22 cellular contexts compared by ENCODE assay signal in the genomic region with DNA sequence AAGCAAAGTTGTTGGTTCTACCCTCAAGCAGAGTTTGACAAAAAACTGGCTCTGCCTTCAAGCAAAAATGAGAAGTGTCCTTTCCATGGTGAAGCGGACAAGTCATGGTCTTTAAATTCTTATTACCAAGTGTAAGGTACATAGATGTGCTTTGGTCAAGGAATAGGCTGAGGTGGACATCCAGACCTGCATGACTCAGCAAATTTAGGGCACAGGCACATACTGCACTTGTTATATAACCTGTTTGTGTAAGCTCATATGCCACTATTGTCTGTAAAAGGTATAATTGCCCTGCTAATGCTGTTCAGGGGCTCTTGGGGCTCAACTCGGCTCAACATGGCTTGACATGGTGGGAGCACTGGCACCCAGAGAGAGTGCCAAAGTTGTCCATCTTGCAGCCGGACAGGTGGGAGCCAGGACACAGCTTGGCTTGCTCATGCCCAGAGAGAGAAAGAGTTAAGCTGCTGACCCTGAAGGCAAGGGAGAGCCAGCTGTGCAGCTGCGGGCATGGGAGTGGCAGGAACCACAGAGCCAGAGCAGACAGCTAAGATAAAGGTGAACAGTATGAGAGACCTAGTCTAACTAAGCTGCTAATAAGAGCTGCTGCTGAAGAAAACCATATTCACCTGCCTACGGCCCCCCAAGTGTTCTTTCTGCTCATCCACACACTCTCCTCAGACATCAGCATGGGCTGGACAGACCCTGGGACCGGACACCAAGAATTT.
"Had no signal": no experiment of that assay in that cellular context is flagged by ENCODE, and none has a peak within 500 bp of the region (broad histone marks: within the 10 kb centered on the region; RNA-seq: fewer than 3 reads in every experiment).

No MANE protein-coding gene starts in this region.

- H3K36me3 ChIP-seq: ovary had no signal

- DNase-seq: activated CD4-positive, alpha-beta T cell treated with anti-CD3 and anti-CD28 coated beads, Interleukin-2, amount 10 ng/mL, durations not matched to agents 7 days and 5 days; activated CD8-positive, alpha-beta T cell treated with anti-CD3 and anti-CD28 coated beads, Interleukin-2, amount 10 ng/mL, durations not matched to agents 7 days and 5 days; activated naive CD4-positive, alpha-beta T cell; activated T-cell treated with anti-CD3 and anti-CD28 coated beads, Interleukin-2, amount 50 U/mL, for 1 hour; adrenal gland; central memory CD4-positive, alpha-beta T cell; effector memory CD4-positive, alpha-beta T cell; foreskin keratinocyte; kidney; natural killer cell; ovary; right cardiac atrium; stimulated activated CD4-positive, alpha-beta T cell treated with anti-CD3 and anti-CD28 coated beads, Interleukin-12 subunit alpha, Interleukin-12 subunit beta, amount 100 ng/mL, for 4 hours; stimulated activated CD4-positive, alpha-beta T cell treated with anti-CD3 and anti-CD28 coated beads, Interleukin-4, amount 100 ng/mL, for 4 hours; stimulated activated naive CD8-positive, alpha-beta T cell treated with anti-CD3 and anti-CD28 coated beads, Interleukin-15, Interleukin-2, amounts not matched to agents 100 U/mL and 50 U/mL, for 24 hours had no signal

- H3K9me3 ChIP-seq: adrenal gland, ascending aorta, ovary, upper lobe of left lung had no signal

- H3K4me3 ChIP-seq: adrenal gland, ascending aorta, ovary, upper lobe of left lung had no signal

- H3K4me1 ChIP-seq: adrenal gland, ascending aorta, foreskin keratinocyte had no signal

- H3K4me1 Mint-ChIP-seq: activated T-helper 17 cell treated with anti-CD3 and anti-CD28 coated beads, Interleukin-2, amount 50 U/mL, for 72 hours had no signal

- H3K27me3 Mint-ChIP-seq: activated CD4-positive, alpha-beta T cell treated with anti-CD3 and anti-CD28 coated beads, Interleukin-2, amount 10 ng/mL, durations not matched to agents 7 days and 5 days; activated naive CD8-positive, alpha-beta T cell; activated T-helper 17 cell treated with anti-CD3 and anti-CD28 coated beads, Interleukin-2, amount 50 U/mL, for 72 hours had no signal

- H3K9me3 Mint-ChIP-seq: activated T-helper 17 cell treated with anti-CD3 and anti-CD28 coated beads, Interleukin-2, amount 50 U/mL, for 72 hours; natural killer cell had no signal

- H3K27ac Mint-ChIP-seq: activated CD4-positive, alpha-beta T cell treated with anti-CD3 and anti-CD28 coated beads, Interleukin-2, amount 10 ng/mL, durations not matched to agents 7 days and 5 days; activated CD8-positive, alpha-beta T cell treated with anti-CD3 and anti-CD28 coated beads, Interleukin-2, amount 10 ng/mL, durations not matched to agents 7 days and 5 days; activated naive CD8-positive, alpha-beta T cell; activated T-helper 17 cell treated with anti-CD3 and anti-CD28 coated beads, Interleukin-2, amount 50 U/mL, for 72 hours; natural killer cell; T-helper 2 cell treated with Interferon-gamma antibody and Interleukin-4, amounts not matched to agents 5 μg/mL and 100 μg/mL, for 36 hours had no signal

- H3K27me3 ChIP-seq: adrenal gland, ascending aorta, foreskin keratinocyte, ovary, upper lobe of left lung had no signal

- H3K27ac ChIP-seq: adrenal gland, ascending aorta, foreskin keratinocyte, ovary, VCaP had no signal

- ATAC-seq: activated CD4-positive, CD25-positive, alpha-beta regulatory T cell treated with anti-CD3 and anti-CD28 coated beads, Interleukin-2, amount 50 U/mL, for 24 hours; activated CD8-positive, alpha-beta T cell treated with anti-CD3 and anti-CD28 coated beads, Interleukin-2, amount 10 ng/mL, durations not matched to agents 7 days and 5 days; activated T-helper 17 cell treated with anti-CD3 and anti-CD28 coated beads, Interleukin-2, amount 50 U/mL, for 72 hours; foreskin keratinocyte; natural killer cell; right cardiac atrium; stimulated activated naive CD8-positive, alpha-beta T cell treated with anti-CD3 and anti-CD28 coated beads, Interleukin-15, Interleukin-2, amounts not matched to agents 100 U/mL and 50 U/mL, for 24 hours had no signal

- H3K4me3 Mint-ChIP-seq: activated CD4-positive, alpha-beta T cell treated with anti-CD3 and anti-CD28 coated beads, Interleukin-2, amount 10 ng/mL, durations not matched to agents 7 days and 5 days; activated CD8-positive, alpha-beta T cell treated with anti-CD3 and anti-CD28 coated beads, Interleukin-2, amount 10 ng/mL, durations not matched to agents 7 days and 5 days; activated naive CD8-positive, alpha-beta T cell; activated T-helper 17 cell treated with anti-CD3 and anti-CD28 coated beads, Interleukin-2, amount 50 U/mL, for 72 hours; natural killer cell; T-helper 2 cell treated with Interferon-gamma antibody and Interleukin-4, amounts not matched to agents 5 μg/mL and 100 μg/mL, for 36 hours had no signal
